18 cellular contexts compared by ENCODE assay signal in the genomic region with DNA sequence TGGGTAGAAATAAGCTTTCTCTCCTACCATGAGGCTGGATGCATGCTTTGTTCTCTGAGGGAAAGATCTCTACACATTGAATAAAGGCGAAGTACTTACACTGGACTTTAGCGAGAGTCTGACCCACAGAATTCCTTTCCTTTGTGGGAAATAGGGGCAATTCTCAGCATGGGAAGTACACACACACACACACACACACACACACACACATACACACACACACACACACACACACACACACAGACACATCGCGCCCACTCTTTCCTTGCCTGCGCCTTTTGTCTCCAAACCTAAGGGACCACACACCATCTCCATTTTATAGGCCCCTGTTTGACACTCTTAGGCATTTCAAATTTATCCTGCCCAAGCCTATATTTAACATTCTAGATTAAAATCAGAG.
"Had no signal": no experiment of that assay in that cellular context is flagged by ENCODE, and none has a peak within 500 bp of the region (broad histone marks: within the 10 kb centered on the region; RNA-seq: fewer than 3 reads in every experiment).

No MANE protein-coding gene starts in this region.

- ATAC-seq: activated CD8-positive, alpha-beta memory T cell treated with anti-CD3 and anti-CD28 coated beads, Interleukin-2, amount 10 ng/mL, durations not matched to agents 7 days and 5 days; body of pancreas; left ventricle myocardium superior; naive thymus-derived CD4-positive, alpha-beta T cell had no signal

- H3K27ac Mint-ChIP-seq: activated CD4-positive, alpha-beta memory T cell treated with anti-CD3 and anti-CD28 coated beads, Interleukin-2, amount 10 ng/mL, durations not matched to agents 7 days and 5 days; activated CD8-positive, alpha-beta memory T cell treated with anti-CD3 and anti-CD28 coated beads, Interleukin-2, amount 10 ng/mL, durations not matched to agents 7 days and 5 days; activated naive CD8-positive, alpha-beta T cell treated with anti-CD3 and anti-CD28 coated beads for 36 hours; naive thymus-derived CD4-positive, alpha-beta T cell had no signal

- H3K4me3 Mint-ChIP-seq: activated CD4-positive, alpha-beta memory T cell treated with anti-CD3 and anti-CD28 coated beads, Interleukin-2, amount 10 ng/mL, durations not matched to agents 7 days and 5 days; activated CD8-positive, alpha-beta memory T cell treated with anti-CD3 and anti-CD28 coated beads, Interleukin-2, amount 10 ng/mL, durations not matched to agents 7 days and 5 days; activated naive CD8-positive, alpha-beta T cell treated with anti-CD3 and anti-CD28 coated beads for 36 hours; naive thymus-derived CD4-positive, alpha-beta T cell had no signal

- H3K27ac ChIP-seq: body of pancreas, dorsolateral prefrontal cortex had no signal

- H3K4me1 ChIP-seq: body of pancreas had no signal

- H3K9me3 Mint-ChIP-seq: activated CD4-positive, alpha-beta memory T cell treated with anti-CD3 and anti-CD28 coated beads, Interleukin-2, amount 10 ng/mL, durations not matched to agents 7 days and 5 days; activated naive CD8-positive, alpha-beta T cell treated with anti-CD3 and anti-CD28 coated beads for 36 hours had no signal

- DNase-seq: activated CD4-positive, alpha-beta memory T cell treated with anti-CD3 and anti-CD28 coated beads, Interleukin-2, amount 10 ng/mL, durations not matched to agents 7 days and 5 days; activated CD4-positive, alpha-beta T cell treated with anti-CD3 and anti-CD28 coated beads for 48 hours; activated CD4-positive, CD25-positive, alpha-beta regulatory T cell; activated CD8-positive, alpha-beta memory T cell treated with anti-CD3 and anti-CD28 coated beads, Interleukin-2, amount 10 ng/mL, durations not matched to agents 7 days and 5 days; activated naive CD4-positive, alpha-beta T cell; activated naive CD8-positive, alpha-beta T cell treated with anti-CD3 and anti-CD28 coated beads for 36 hours; amniotic stem cell; body of pancreas; caudate nucleus; dorsolateral prefrontal cortex; hypothalamus; left ventricle myocardium superior; naive thymus-derived CD4-positive, alpha-beta T cell; nucleus accumbens; posterior cingulate gyrus; stimulated activated CD4-positive, alpha-beta T cell treated with anti-CD3 and anti-CD28 coated beads, Interleukin-2, amount 100 ng/mL, for 24 hours; stimulated activated naive CD4-positive, alpha-beta T cell treated with Interleukin-2 at 50 U/mL for 16 hours; thyroid gland had no signal

- H3K27me3 Mint-ChIP-seq: activated CD4-positive, alpha-beta memory T cell treated with anti-CD3 and anti-CD28 coated beads, Interleukin-2, amount 10 ng/mL, durations not matched to agents 7 days and 5 days; activated CD8-positive, alpha-beta memory T cell treated with anti-CD3 and anti-CD28 coated beads, Interleukin-2, amount 10 ng/mL, durations not matched to agents 7 days and 5 days; activated naive CD8-positive, alpha-beta T cell treated with anti-CD3 and anti-CD28 coated beads for 36 hours; naive thymus-derived CD4-positive, alpha-beta T cell had no signal

- H3K36me3 Mint-ChIP-seq: activated CD8-positive, alpha-beta memory T cell treated with anti-CD3 and anti-CD28 coated beads, Interleukin-2, amount 10 ng/mL, durations not matched to agents 7 days and 5 days; activated naive CD8-positive, alpha-beta T cell treated with anti-CD3 and anti-CD28 coated beads for 36 hours; naive thymus-derived CD4-positive, alpha-beta T cell had no signal

- H3K36me3 ChIP-seq: thyroid gland had no signal

- H3K9me3 ChIP-seq: body of pancreas, thyroid gland had no signal

- H3K27me3 ChIP-seq: body of pancreas, thyroid gland had no signal

- H3K4me3 ChIP-seq: body of pancreas, dorsolateral prefrontal cortex, thyroid gland had no signal

- H3K4me1 Mint-ChIP-seq: activated CD4-positive, alpha-beta memory T cell treated with anti-CD3 and anti-CD28 coated beads, Interleukin-2, amount 10 ng/mL, durations not matched to agents 7 days and 5 days; activated CD8-positive, alpha-beta memory T cell treated with anti-CD3 and anti-CD28 coated beads, Interleukin-2, amount 10 ng/mL, durations not matched to agents 7 days and 5 days; activated naive CD8-positive, alpha-beta T cell treated with anti-CD3 and anti-CD28 coated beads for 36 hours; naive thymus-derived CD4-positive, alpha-beta T cell had no signal
